11 cellular contexts compared by ENCODE assay signal in genomic region chr1:226975259-226975908, GRCh38. TPM values are rescaled to one million over a fixed set of nuclear protein-coding genes. Genes with fewer than 3 reads are reported as not detected.
DNase-seq lines count a peak whose midpoint lies in the region; ATAC-seq, FAIRE-seq and TF ChIP-seq lines count a peak whose summit lies in the region.
"Had no signal": no experiment of that assay in that cellular context is flagged by ENCODE, and none has a peak within 500 bp of the region (broad histone marks: within the 10 kb centered on the region; RNA-seq: fewer than 3 reads in every experiment).

No MANE protein-coding gene starts in this region.

- peak; percentile 55 for DNase-seq in Right ventricle myocardium inferior (ENCODE audit: missing footprints)
- DNase-seq in cardiac septum (ENCODE audit: low spot score), result no peak
- peak; percentile 64 to 76 for DNase-seq in frontal cortex (ENCODE audit: low spot score in 2 of 2)
- peak; percentile 56 for DNase-seq in neuronal stem cell (ENCODE audit: low spot score)
- no peak for DNase-seq in EL
- no peak for DNase-seq in osteocyte (ENCODE audit: extremely low spot score, unreplicated experiment)
- DNase-seq: naive B cell, NCI-H510A treated with DMSO at 0.1 percent for 48 hours had no signal

- ATAC-seq in Right ventricle myocardium inferior (no peak), HG03432 (IDR thresholded peaks at IDR 0.05; ENCODE audit: unreplicated experiment) (no peak), GM18861 (IDR thresholded peaks at IDR 0.05; ENCODE audit: unreplicated experiment) (no peak)

- peaks cover 7% of the 10 kb centered on the region for H3K9me3 Mint-ChIP-seq in osteocyte (ENCODE audit: unreplicated experiment)

- H3K27me3 Mint-ChIP-seq in osteocyte (ENCODE audit: unreplicated experiment), result no peaks in the 10 kb centered on the region
- H3K27me3 Mint-ChIP-seq: naive B cell had no signal

- no peak overlapping the region for H3K14ac ChIP-seq in neuronal stem cell (ENCODE audit: low read length)

- peaks cover 0 to under 1% of the 10 kb centered on the region in 2 donors for H3K36me3 ChIP-seq in neuronal stem cell (replicated peaks in 1 of 2; ENCODE audit: control insufficient read depth in 2 of 2, insufficient read depth in 2 of 2, low read length in 2 of 2)

- no peak overlapping the region for H3K9ac ChIP-seq in neuronal stem cell (ENCODE audit: low read depth, low read length, poor library complexity)

- no peak for TF ChIP-seq CTCF in osteocyte (IDR thresholded peaks at IDR 0.05)

- no peak overlapping the region for H2AK5ac ChIP-seq in neuronal stem cell (ENCODE audit: low read depth, low read length)

- peaks cover 5% of the 10 kb centered on the region in 2 donors for H3K9me3 ChIP-seq in neuronal stem cell (replicated peaks in 1 of 2; ENCODE audit: control insufficient read depth in 2 of 2, insufficient read depth in 1 of 2, low read depth in 1 of 2, low read length in 2 of 2)

- no peak overlapping the region for H3K4ac ChIP-seq in neuronal stem cell (ENCODE audit: low read length)

- peak; percentile 54 for FAIRE-seq in frontal cortex (lab: Jason Lieb, UNC)
- FAIRE-seq: A204.1 had no signal

- H3K4me3 Mint-ChIP-seq in osteocyte (ENCODE audit: unreplicated experiment), result no peak overlapping the region

- peaks cover 25% of the 10 kb centered on the region for H3K4me1 Mint-ChIP-seq in osteocyte (ENCODE audit: unreplicated experiment)

- peak overlapping the region; percentile 66 for H3K18ac ChIP-seq in neuronal stem cell (ENCODE audit: low read length)

- no peak overlapping the region for H2BK12ac ChIP-seq in neuronal stem cell (ENCODE audit: low read length)

- no peak overlapping the region for H4K8ac ChIP-seq in neuronal stem cell (ENCODE audit: low read depth, low read length)

- H3K4me3 ChIP-seq in neuronal stem cell (ENCODE audit: low read length in 2 of 2), result no peak overlapping the region

- intact Hi-C loops in Right ventricle myocardium inferior (cut with DNase I), result no loop called here
- intact Hi-C loops in cardiac septum (cut with DNase I), result loop anchor here (2.0 kb wide), 1 partner anchor 35 kb away; the partner anchor contains the start of gene COQ8A

- no peaks in the 10 kb centered on the region for H3K27me3 ChIP-seq in neuronal stem cell (ENCODE audit: control insufficient read depth in 3 of 3, insufficient read depth in 3 of 3, low read depth in 1 of 3, low read length in 3 of 3)

- H3K79me1 ChIP-seq in neuronal stem cell (ENCODE audit: low read depth, low read length), result peaks cover 5% of the 10 kb centered on the region

- peak overlapping the region; percentile 41 for H2BK15ac ChIP-seq in neuronal stem cell (ENCODE audit: low read length)

- peaks cover 21 to 26% of the 10 kb centered on the region in 2 donors for H3K4me1 ChIP-seq in neuronal stem cell (ENCODE audit: control insufficient read depth in 2 of 2, insufficient read depth in 1 of 2, low read depth in 1 of 2, low read length in 2 of 2)

- no peak overlapping the region for H4K91ac ChIP-seq in neuronal stem cell (ENCODE audit: low read depth, low read length, poor library complexity)

- peak overlapping the region; percentile 69 for H2AFZ ChIP-seq in neuronal stem cell (ENCODE audit: low read length)

- no CpG with 5 or more reads among the region's 15 CpGs for WGBS in neuronal stem cell (ENCODE audit: extremely low coverage in 2 of 2, insufficient read length in 2 of 2, insufficient replicate concordance in 1 of 2), 2 donors

- peak overlapping the region; percentile 53 for H2BK5ac ChIP-seq in neuronal stem cell (ENCODE audit: low read length)

- no peak overlapping the region for H3K23ac ChIP-seq in neuronal stem cell (ENCODE audit: low read depth, low read length, poor library complexity)

- H3K27ac ChIP-seq in neuronal stem cell (replicated peaks; ENCODE audit: low read length), result no peak overlapping the region

- peaks cover 9% of the 10 kb centered on the region for H3K36me3 Mint-ChIP-seq in osteocyte (ENCODE audit: unreplicated experiment)

- no peak overlapping the region for H3K4me2 ChIP-seq in neuronal stem cell (ENCODE audit: insufficient read depth, low read length, poor library complexity, severe bottlenecking)

- no peak overlapping the region for H3K27ac Mint-ChIP-seq in osteocyte (ENCODE audit: unreplicated experiment)

- H2BK120ac ChIP-seq in neuronal stem cell (ENCODE audit: low read depth, low read length), result no peak overlapping the region

RNA-seq across cellular contexts. Expression of gene COQ8A, which starts 35.3 kb away (rescaled TPM):
- total RNA-seq in Right ventricle myocardium inferior (412 TPM), cardiac septum (168 TPM), frontal cortex (17.5 TPM), osteocyte (16.0 and 16.2 TPM in 2 replicates)
- polyA plus RNA-seq in neuronal stem cell (2013, experiment 1 of 2), result 9.2 TPM
- 8.8 TPM for polyA plus RNA-seq in neuronal stem cell (2013, experiment 2 of 2)

Comparison
In these comparisons a context has a peak if more than half of its experiments do, and no peak if none do; other contexts are left out.
1. DNase-seq: peak in Right ventricle myocardium inferior (single experiment), frontal cortex (2 of 2) and neuronal stem cell (single experiment); none in cardiac septum (single experiment), EL (single experiment) and osteocyte (single experiment).